14 cellular contexts compared by ENCODE assay signal in genomic region chr19:33868076-33868735, GRCh38.
DNase-seq lines count a peak whose midpoint lies in the region; ATAC-seq and TF ChIP-seq lines count a peak whose summit lies in the region.
"Had no signal": no experiment of that assay in that cellular context is flagged by ENCODE, and none has a peak within 500 bp of the region (broad histone marks: within the 10 kb centered on the region; RNA-seq: fewer than 3 reads in every experiment).

No MANE protein-coding gene starts in this region.

- no peak; the same call in 2 of the 3 replicates for ATAC-seq in SK-N-SH treated with all-trans-retinoic acid at 6 μM for 48 hours
- ATAC-seq in upper lobe of left lung (ENCODE audit: low FRiP score in 2 of 2) = no peak
- no peak for ATAC-seq in HG02870 (IDR thresholded peaks at IDR 0.05; ENCODE audit: unreplicated experiment)
- ATAC-seq in activated CD4-positive, alpha-beta T cell treated with anti-CD3 and anti-CD28 coated beads for 36 hours = no peak

- no peak overlapping the region for H3K4me3 ChIP-seq in SK-N-SH (ENCODE audit: low read depth in 2 of 2, low read length in 1 of 2)
- peak overlapping the region; percentile 19 to 43 (median 38) for H3K4me3 ChIP-seq in esophagus muscularis mucosa
- peak overlapping the region in 2 of 4 donors; percentile 20 to 24 for H3K4me3 ChIP-seq in upper lobe of left lung
- H3K4me3 ChIP-seq: SJSA1 had no signal

- H3F3A ChIP-seq in SK-N-SH (replicated peaks; ENCODE audit: insufficient read depth) = no peaks in the 10 kb centered on the region

- POLR2A ChIA-PET in SK-N-SH (lab: Yijun Ruan, JAX) = interaction anchor here (0.7 to 3.7 kb wide), 9 partner anchors 13 to 433 kb away, joined by 3 to 40 read pairs (median 5); partner anchors contain the start of gene KCTD15
- POLR2A ChIA-PET in activated CD4-positive, alpha-beta T cell treated with anti-CD3 and anti-CD28 coated beads for 36 hours (lab: Charles Lee) = no interaction called here

- intact Hi-C loops in esophagus muscularis mucosa (cut with DNase I) = loop anchor here (2.0 kb wide), 1 partner anchor 73 kb away; no protein-coding TSS in a partner anchor
- intact Hi-C loops in activated CD4-positive, alpha-beta T cell treated with anti-CD3 and anti-CD28 coated beads for 36 hours (cut with DNase I, micrococcal nuclease) = no loop called here

- no peak overlapping the region for H3K9ac ChIP-seq in SK-N-SH

- H3K9me3 ChIP-seq in SK-N-SH (no peaks in the 10 kb centered on the region), esophagus muscularis mucosa (no peaks in the 10 kb centered on the region), upper lobe of left lung (no peaks in the 10 kb centered on the region)
- H3K9me3 ChIP-seq: SJSA1, uterus had no signal

- H3K4me1 Mint-ChIP-seq in nephron progenitor cell = peaks cover 36% of the 10 kb centered on the region
- H3K4me1 Mint-ChIP-seq in activated CD4-positive, alpha-beta T cell treated with anti-CD3 and anti-CD28 coated beads for 36 hours = no peaks in the 10 kb centered on the region
- H3K4me1 Mint-ChIP-seq: activated CD4-positive, alpha-beta T cell treated with anti-CD3 and anti-CD28 coated beads, Interleukin-2, amount 10 ng/mL, durations not matched to agents 7 days and 5 days had no signal

- H3K4me1 ChIP-seq in SK-N-SH (ENCODE audit: control insufficient read depth in 1 of 2, insufficient read depth in 2 of 2, low read depth in 1 of 2, low read length in 1 of 2) (peaks cover 0 to 35% of the 10 kb centered on the region in 2 experiments; a peak in 2 of 4 replicates), esophagus muscularis mucosa (peaks cover 15 to 20% (median 17%) of the 10 kb centered on the region in 4 donors), upper lobe of left lung (peaks cover 4 to 12% (median 8%) of the 10 kb centered on the region in 4 donors)
- H3K4me1 ChIP-seq: SJSA1, uterus had no signal

- H3K9me3 Mint-ChIP-seq in nephron progenitor cell = no peaks in the 10 kb centered on the region
- no peaks in the 10 kb centered on the region for H3K9me3 Mint-ChIP-seq in activated CD4-positive, alpha-beta T cell treated with anti-CD3 and anti-CD28 coated beads for 36 hours (ENCODE audit: low read depth)
- H3K9me3 Mint-ChIP-seq: activated CD4-positive, alpha-beta T cell treated with anti-CD3 and anti-CD28 coated beads, Interleukin-2, amount 10 ng/mL, durations not matched to agents 7 days and 5 days had no signal

- H3K9me2 ChIP-seq in SK-N-SH = no peaks in the 10 kb centered on the region

- peak overlapping the region; percentile 37; the same call in 1 of the 2 replicates for H3K4me2 ChIP-seq in SK-N-SH

- peak overlapping the region; percentile 62 for H3K4me3 Mint-ChIP-seq in nephron progenitor cell
- no peak overlapping the region for H3K4me3 Mint-ChIP-seq in activated CD4-positive, alpha-beta T cell treated with anti-CD3 and anti-CD28 coated beads for 36 hours
- H3K4me3 Mint-ChIP-seq: activated CD4-positive, alpha-beta T cell treated with anti-CD3 and anti-CD28 coated beads, Interleukin-2, amount 10 ng/mL, durations not matched to agents 7 days and 5 days had no signal

- peak; percentile 75 for DNase-seq in SK-N-SH
- DNase-seq in esophagus muscularis mucosa (ENCODE audit: extremely low spot score) = peak; percentile 82
- no peak for DNase-seq in nephron progenitor cell
- no peak for DNase-seq in upper lobe of left lung
- DNase-seq in activated gamma-delta T cell treated with Interleukin-2 at 50 U/mL for 16 hours = no peak
- no peak for DNase-seq in activated CD4-positive, alpha-beta T cell treated with anti-CD3 and anti-CD28 coated beads for 36 hours
- DNase-seq: activated CD4-positive, alpha-beta T cell treated with anti-CD3 and anti-CD28 coated beads, Interleukin-2, amount 10 ng/mL, durations not matched to agents 7 days and 5 days; activated naive CD4-positive, alpha-beta T cell; KG1; NCI-H345 had no signal

- WGBS in SK-N-SH (ENCODE audit: low lambda C conversion rate) = 32% methylated on average over 16 of the region's 17 CpGs
- WGBS in esophagus muscularis mucosa = 46% methylated on average over 17 of the region's 17 CpGs
- WGBS in upper lobe of left lung, 2 donors = 55 to 59% methylated on average over 16 to 17 of the region's 17 CpGs

- H3K27me3 Mint-ChIP-seq in nephron progenitor cell (ENCODE audit: low read depth, poor library complexity) = peaks cover 13% of the 10 kb centered on the region
- H3K27me3 Mint-ChIP-seq in activated CD4-positive, alpha-beta T cell treated with anti-CD3 and anti-CD28 coated beads for 36 hours = peaks cover 6% of the 10 kb centered on the region

- H3K27ac Mint-ChIP-seq in nephron progenitor cell = peak overlapping the region; percentile 70
- H3K27ac Mint-ChIP-seq in activated CD4-positive, alpha-beta T cell treated with anti-CD3 and anti-CD28 coated beads for 36 hours = no peak overlapping the region
- H3K27ac Mint-ChIP-seq: activated CD4-positive, alpha-beta T cell treated with anti-CD3 and anti-CD28 coated beads, Interleukin-2, amount 10 ng/mL, durations not matched to agents 7 days and 5 days had no signal

- H2AFZ ChIP-seq in SK-N-SH (ENCODE audit: low read depth) = no peak overlapping the region

- H3K27me3 ChIP-seq in SK-N-SH (ENCODE audit: insufficient read depth) (no peaks in the 10 kb centered on the region), esophagus muscularis mucosa (no peaks in the 10 kb centered on the region), upper lobe of left lung (no peaks in the 10 kb centered on the region)
- H3K27me3 ChIP-seq: uterus had no signal

- TF ChIP-seq RAD21 in SK-N-SH (IDR thresholded peaks at IDR 0.05; ENCODE audit: low read length) = peak; percentile 17

- TF ChIP-seq EP300 in SK-N-SH (IDR thresholded peaks at IDR 0.05; ENCODE audit: borderline replicate concordance in 1 of 2, low read depth in 1 of 2, low read length in 1 of 2) = peak in 1 of 2 experiments; percentile 51; a peak in 1 of 4 replicates
- no peak for TF ChIP-seq EP300 in esophagus muscularis mucosa (IDR thresholded peaks at IDR 0.05)
- TF ChIP-seq EP300 in upper lobe of left lung (IDR thresholded peaks at IDR 0.05) = no peak

- no peaks in the 10 kb centered on the region for H3K36me3 ChIP-seq in SK-N-SH (replicated peaks in 1 of 2; ENCODE audit: control insufficient read depth in 1 of 2, insufficient read depth in 2 of 2, low read length in 1 of 2)
- no peaks in the 10 kb centered on the region for H3K36me3 ChIP-seq in esophagus muscularis mucosa
- no peaks in the 10 kb centered on the region for H3K36me3 ChIP-seq in upper lobe of left lung
- H3K36me3 ChIP-seq: SJSA1, uterus had no signal

- TF ChIP-seq CTCF in SK-N-SH (IDR thresholded peaks at IDR 0.05) = no peak
- TF ChIP-seq CTCF in esophagus muscularis mucosa (IDR thresholded peaks at IDR 0.05) = no peak
- no peak for TF ChIP-seq CTCF in nephron progenitor cell (IDR thresholded peaks at IDR 0.05)
- TF ChIP-seq CTCF in upper lobe of left lung (IDR thresholded peaks at IDR 0.05) = no peak

- H3K27ac ChIP-seq in SK-N-SH (ENCODE audit: low read depth in 2 of 2, low read length in 1 of 2) (peak overlapping the region in 1 of 2 experiments; percentile 98; a peak in 2 of 4 replicates), esophagus muscularis mucosa (replicated peaks in 1 of 4) (peak overlapping the region in 3 of 4 donors; percentile 14 to 72 (median 62)), upper lobe of left lung (peak overlapping the region; percentile 8 to 50 (median 48))
- H3K27ac ChIP-seq: SJSA1 had no signal

- H4K20me1 ChIP-seq in SK-N-SH (ENCODE audit: insufficient read depth) = no peaks in the 10 kb centered on the region

- no peak for TF ChIP-seq POLR2A in esophagus muscularis mucosa (IDR thresholded peaks at IDR 0.05; ENCODE audit: low read depth)
- no peak for TF ChIP-seq POLR2A in upper lobe of left lung (IDR thresholded peaks at IDR 0.05)

- CTCF ChIA-PET in SK-N-SH (lab: Yijun Ruan, JAX) = interaction anchor here (1.0 to 5.6 kb wide), 12 partner anchors 9 to 277 kb away, joined by 3 to 41 read pairs (median 6); partner anchors contain the start of gene KCTD15
- CTCF ChIA-PET in activated CD4-positive, alpha-beta T cell treated with anti-CD3 and anti-CD28 coated beads for 36 hours (lab: Charles Lee) = interaction anchor here (0.6 to 0.7 kb wide), 2 partner anchors 12 to 73 kb away, joined by 3 to 4 read pairs; no protein-coding TSS in a partner anchor

- no peaks in the 10 kb centered on the region for H3K36me3 Mint-ChIP-seq in nephron progenitor cell (ENCODE audit: low read depth)
- no peaks in the 10 kb centered on the region for H3K36me3 Mint-ChIP-seq in activated CD4-positive, alpha-beta T cell treated with anti-CD3 and anti-CD28 coated beads for 36 hours (ENCODE audit: low read depth)

- no peaks in the 10 kb centered on the region for H3K79me2 ChIP-seq in SK-N-SH (ENCODE audit: insufficient read depth)

TF ChIP-seq in SK-N-SH, 30 proteins besides CTCF, POLR2A, EP300 and RAD21:
- TF ChIP-seq CHD2 (IDR thresholded peaks at IDR 0.05; ENCODE audit: low read length, partially characterized antibody) (peak; percentile 41), EZH2phosphoT487 (IDR thresholded peaks at IDR 0.05; ENCODE audit: borderline replicate concordance, low read depth) (no peak)

TF ChIP-seq in SK-N-SH treated with all-trans-retinoic acid at 6 μM for 48 hours, 23 proteins besides CTCF, POLR2A, EP300 and RAD21 (continues in another document):
- TF ChIP-seq ZNF70 (CRISPR knock-in tag; IDR thresholded peaks at IDR 0.05) = no peak
- no peak for TF ChIP-seq TCF4 (CRISPR knock-in tag; IDR thresholded peaks at IDR 0.05; ENCODE audit: borderline replicate concordance)
- TF ChIP-seq CSRNP3 (CRISPR knock-in tag; IDR thresholded peaks at IDR 0.05) = no peak
- TF ChIP-seq OSR1 (CRISPR knock-in tag; IDR thresholded peaks at IDR 0.05) = no peak
- TF ChIP-seq BACH2 (CRISPR knock-in tag; IDR thresholded peaks at IDR 0.05; ENCODE audit: borderline replicate concordance) = no peak
- no peak for TF ChIP-seq ZC3H10 (CRISPR knock-in tag; IDR thresholded peaks at IDR 0.05)

Comparison
In these comparisons a context has a peak if more than half of its experiments do, and no peak if none do; other contexts are left out.
1. DNase-seq: peak in SK-N-SH (single experiment) and esophagus muscularis mucosa (single experiment); none in nephron progenitor cell (single experiment), upper lobe of left lung (0 of 2), activated gamma-delta T cell treated with Interleukin-2 at 50 U/mL for 16 hours (single experiment) and activated CD4-positive, alpha-beta T cell treated with anti-CD3 and anti-CD28 coated beads for 36 hours (single experiment).
2. H3K4me3 ChIP-seq: peak in esophagus muscularis mucosa (4 of 4); none in SK-N-SH (0 of 2).